In genomic region chr12:100699209-100699608, GRCh38 we compare ENCODE assay signal across 16 cellular contexts.
DNase-seq lines count a peak whose midpoint lies in the region; ATAC-seq and TF ChIP-seq lines count a peak whose summit lies in the region.
"Had no signal": no experiment of that assay in that cellular context is flagged by ENCODE, and none has a peak within 500 bp of the region (broad histone marks: within the 10 kb centered on the region; RNA-seq: fewer than 3 reads in every experiment).

No MANE protein-coding gene starts in this region.

- H3K4me1 ChIP-seq in OCI-LY7 (ENCODE audit: insufficient read depth, low read length, poor library complexity, severe bottlenecking) (no peaks in the 10 kb centered on the region), spleen (no peaks in the 10 kb centered on the region)
- H3K4me1 ChIP-seq: tibial nerve had no signal

- TF ChIP-seq POLR2A in spleen (IDR thresholded peaks at IDR 0.05): no peak

- no TSS peak for BruUV-seq in OCI-LY7 (replicated peaks; lab: Mats Ljungman, UMichigan)

- no peaks in the 10 kb centered on the region for H4K20me1 ChIP-seq in OCI-LY7 (ENCODE audit: insufficient read depth, low read length)

- DNase-seq in GF-D8 (lab: John Stamatoyannopoulos, UW) (peak; percentile 20), OCI-LY7 (ENCODE audit: low spot score) (peak; percentile 6), cerebellar cortex (ENCODE audit: low spot score) (no peak), spleen (no peak), NCI-H2196 (lab: John Stamatoyannopoulos, UW; ENCODE audit: unreplicated experiment) (no peak)
- no peak for DNase-seq in activated CD8-positive, alpha-beta memory T cell treated with anti-CD3 and anti-CD28 coated beads, Interleukin-2, amount 50 U/mL, for 48 hours
- DNase-seq: activated T-cell treated with anti-CD3 and anti-CD28 coated beads for 4 hours; amygdala; DMS79 treated with DMSO at 0.1 percent for 48 hours; effector CD4-positive, alpha-beta T cell; NCI-H2107; small intestine had no signal

- no peak overlapping the region for H3K27ac ChIP-seq in OCI-LY7 (ENCODE audit: low read depth, low read length, poor library complexity, severe bottlenecking)
- no peak overlapping the region for H3K27ac ChIP-seq in spleen
- H3K27ac ChIP-seq: neutrophil, tibial nerve had no signal

- no peaks in the 10 kb centered on the region for H3K9me2 ChIP-seq in OCI-LY7 (ENCODE audit: insufficient read depth, low read length)

- H3K9me3 ChIP-seq in OCI-LY7 (ENCODE audit: low read length): no peaks in the 10 kb centered on the region
- no peaks in the 10 kb centered on the region for H3K9me3 ChIP-seq in spleen
- H3K9me3 ChIP-seq: neutrophil, tibial nerve had no signal

- no peaks in the 10 kb centered on the region for H3K27me3 ChIP-seq in spleen (replicated peaks in 1 of 7)
- H3K27me3 ChIP-seq: neutrophil, tibial nerve had no signal

- no peak overlapping the region for H2AFZ ChIP-seq in OCI-LY7 (ENCODE audit: low read length)

- H3K4me3 ChIP-seq in OCI-LY7 (ENCODE audit: low read depth, low read length, poor library complexity, severe bottlenecking): no peak overlapping the region
- H3K4me3 ChIP-seq in spleen: no peak overlapping the region
- H3K4me3 ChIP-seq: tibial nerve had no signal

- no peaks in the 10 kb centered on the region for H3K79me2 ChIP-seq in OCI-LY7 (ENCODE audit: insufficient read depth, low read depth, low read length)

- POLR2A ChIA-PET in OCI-LY7 (lab: Charles Lee): interaction anchor here (0.5 kb wide), 1 partner anchor 16 kb away, joined by 5 read pairs; no protein-coding TSS in a partner anchor

- peak; percentile 82 for ATAC-seq in GM21367 (IDR thresholded peaks at IDR 0.05; ENCODE audit: unreplicated experiment)
- ATAC-seq in HG03159 (IDR thresholded peaks at IDR 0.05; ENCODE audit: unreplicated experiment): peak; percentile 82

- H3K4me2 ChIP-seq in OCI-LY7 (ENCODE audit: low read length): no peak overlapping the region

- CTCF ChIA-PET in OCI-LY7 (lab: Charles Lee; ENCODE audit: unreplicated experiment): no interaction called here

- intact Hi-C loops in OCI-LY7 (cut with micrococcal nuclease; ENCODE audit: unreplicated experiment): no loop called here
- intact Hi-C loops in spleen (cut with DNase I; ENCODE audit: low total_unique reads): no loop called here

- H3K36me3 ChIP-seq in OCI-LY7 (ENCODE audit: insufficient read depth, low read length) (no peaks in the 10 kb centered on the region), spleen (no peaks in the 10 kb centered on the region)
- H3K36me3 ChIP-seq: neutrophil, tibial nerve had no signal

- WGBS in spleen, 5 donors: 14 to 33% (median 31%) methylated on average over 1 of the region's 1 CpG

- TF ChIP-seq CTCF in OCI-LY7 (conservative IDR thresholded peaks at IDR 0.05; ENCODE audit: low read length) (no peak), spleen (IDR thresholded peaks at IDR 0.05 in 8 of 11, conservative IDR thresholded peaks at IDR 0.05 in 3 of 11) (no peak)

Comparison
In these comparisons a context has a peak if more than half of its experiments do, and no peak if none do; other contexts are left out.
1. DNase-seq: peak in GF-D8 (single experiment) and OCI-LY7 (single experiment); none in cerebellar cortex (single experiment), activated CD8-positive, alpha-beta memory T cell treated with anti-CD3 and anti-CD28 coated beads, Interleukin-2, amount 50 U/mL, for 48 hours (single experiment), spleen (single experiment) and NCI-H2196 (single experiment).